2 cellular contexts compared by ENCODE assay signal in the genomic region with DNA sequence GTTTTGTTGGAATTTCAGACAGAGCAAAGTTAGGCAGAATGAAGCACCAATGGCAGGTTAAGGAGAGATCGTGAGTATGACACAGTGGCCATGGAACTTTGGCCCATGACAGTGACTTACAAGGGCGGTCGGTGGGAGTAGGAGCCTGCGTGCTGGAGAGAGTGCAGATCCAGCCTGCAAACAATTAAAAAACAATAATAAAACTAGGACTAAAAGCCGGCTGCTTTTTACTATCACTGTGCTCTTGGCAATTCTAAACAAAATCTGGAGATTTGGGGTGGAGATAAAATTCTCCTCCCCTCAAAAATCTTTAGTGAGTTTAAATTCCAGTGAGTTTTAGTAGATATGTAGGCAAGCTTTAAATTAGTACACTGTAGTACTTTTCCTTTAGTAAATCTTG.
TF ChIP-seq lines count a peak whose summit lies in the region.

No MANE protein-coding gene starts in this region.

TF ChIP-seq in IMR-90, 13 proteins besides CTCF, POLR2A, EP300 and RAD21:
- TF ChIP-seq, protein P1, sequence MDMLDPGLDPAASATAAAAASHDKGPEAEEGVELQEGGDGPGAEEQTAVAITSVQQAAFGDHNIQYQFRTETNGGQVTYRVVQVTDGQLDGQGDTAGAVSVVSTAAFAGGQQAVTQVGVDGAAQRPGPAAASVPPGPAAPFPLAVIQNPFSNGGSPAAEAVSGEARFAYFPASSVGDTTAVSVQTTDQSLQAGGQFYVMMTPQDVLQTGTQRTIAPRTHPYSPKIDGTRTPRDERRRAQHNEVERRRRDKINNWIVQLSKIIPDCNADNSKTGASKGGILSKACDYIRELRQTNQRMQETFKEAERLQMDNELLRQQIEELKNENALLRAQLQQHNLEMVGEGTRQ (IDR thresholded peaks at IDR 0.05; ENCODE audit: low read depth, low read length) = no peak
- TF ChIP-seq NFE2L2 (IDR thresholded peaks at IDR 0.05; ENCODE audit: low read depth, low read length) (no peak), SMC3 (IDR thresholded peaks at IDR 0.05; ENCODE audit: low read depth, low read length) (no peak), MAFK (IDR thresholded peaks at IDR 0.05; ENCODE audit: low read depth, low read length) (no peak), CEBPB (IDR thresholded peaks at IDR 0.05; ENCODE audit: low read depth, low read length) (no peak), FOS (IDR thresholded peaks at IDR 0.05; ENCODE audit: low read depth, low read length) (no peak), RCOR1 (IDR thresholded peaks at IDR 0.05; ENCODE audit: insufficient replicate concordance, low read length) (no peak)

TF ChIP-seq in K562, 482 proteins besides CTCF, POLR2A, EP300 and RAD21:
- TF ChIP-seq NONO (IDR thresholded peaks at IDR 0.05; ENCODE audit: low read depth in 2 of 2, low read length in 1 of 2) (no peak), HSF4 (CRISPR knock-in tag; IDR thresholded peaks at IDR 0.05; ENCODE audit: borderline replicate concordance) (no peak), CC2D1A (IDR thresholded peaks at IDR 0.05) (no peak), TCF7L2 (IDR thresholded peaks at IDR 0.05; ENCODE audit: low read depth, low read length) (no peak), FOXK1 (CRISPR knock-in tag; IDR thresholded peaks at IDR 0.05; ENCODE audit: borderline replicate concordance) (no peak), STAT5B (CRISPR knock-in tag; IDR thresholded peaks at IDR 0.05) (no peak), MAFG (tag; conservative IDR thresholded peaks at IDR 0.05) (no peak), PURB (CRISPR knock-in tag; IDR thresholded peaks at IDR 0.05; ENCODE audit: low read depth) (no peak), ETS2 (tag; IDR thresholded peaks at IDR 0.05; ENCODE audit: borderline replicate concordance, poor library complexity, severe bottlenecking) (no peak), RBM15 (IDR thresholded peaks at IDR 0.05; ENCODE audit: insufficient read depth, low read length) (no peak), ZFP36 (IDR thresholded peaks at IDR 0.05; ENCODE audit: low read depth, low read length, partially characterized antibody) (no peak), CREM (IDR thresholded peaks at IDR 0.05; ENCODE audit: low read depth) (no peak), OTX1 (CRISPR knock-in tag; IDR thresholded peaks at IDR 0.05) (no peak), SMAD3 (CRISPR knock-in tag; conservative IDR thresholded peaks at IDR 0.05) (no peak)
- TF ChIP-seq, protein P2, sequence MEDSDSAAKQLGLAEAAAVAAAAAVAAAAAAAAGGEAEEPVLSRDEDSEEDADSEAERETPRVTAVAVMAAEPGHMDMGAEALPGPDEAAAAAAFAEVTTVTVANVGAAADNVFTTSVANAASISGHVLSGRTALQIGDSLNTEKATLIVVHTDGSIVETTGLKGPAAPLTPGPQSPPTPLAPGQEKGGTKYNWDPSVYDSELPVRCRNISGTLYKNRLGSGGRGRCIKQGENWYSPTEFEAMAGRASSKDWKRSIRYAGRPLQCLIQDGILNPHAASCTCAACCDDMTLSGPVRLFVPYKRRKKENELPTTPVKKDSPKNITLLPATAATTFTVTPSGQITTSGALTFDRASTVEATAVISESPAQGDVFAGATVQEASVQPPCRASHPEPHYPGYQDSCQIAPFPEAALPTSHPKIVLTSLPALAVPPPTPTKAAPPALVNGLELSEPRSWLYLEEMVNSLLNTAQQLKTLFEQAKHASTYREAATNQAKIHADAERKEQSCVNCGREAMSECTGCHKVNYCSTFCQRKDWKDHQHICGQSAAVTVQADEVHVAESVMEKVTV (CRISPR knock-in tag; IDR thresholded peaks at IDR 0.05) = no peak
- TF ChIP-seq, protein P3, sequence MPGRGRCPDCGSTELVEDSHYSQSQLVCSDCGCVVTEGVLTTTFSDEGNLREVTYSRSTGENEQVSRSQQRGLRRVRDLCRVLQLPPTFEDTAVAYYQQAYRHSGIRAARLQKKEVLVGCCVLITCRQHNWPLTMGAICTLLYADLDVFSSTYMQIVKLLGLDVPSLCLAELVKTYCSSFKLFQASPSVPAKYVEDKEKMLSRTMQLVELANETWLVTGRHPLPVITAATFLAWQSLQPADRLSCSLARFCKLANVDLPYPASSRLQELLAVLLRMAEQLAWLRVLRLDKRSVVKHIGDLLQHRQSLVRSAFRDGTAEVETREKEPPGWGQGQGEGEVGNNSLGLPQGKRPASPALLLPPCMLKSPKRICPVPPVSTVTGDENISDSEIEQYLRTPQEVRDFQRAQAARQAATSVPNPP (IDR thresholded peaks at IDR 0.05; ENCODE audit: borderline replicate concordance, insufficient read depth, insufficient read length) = no peak
- TF ChIP-seq, protein P4, sequence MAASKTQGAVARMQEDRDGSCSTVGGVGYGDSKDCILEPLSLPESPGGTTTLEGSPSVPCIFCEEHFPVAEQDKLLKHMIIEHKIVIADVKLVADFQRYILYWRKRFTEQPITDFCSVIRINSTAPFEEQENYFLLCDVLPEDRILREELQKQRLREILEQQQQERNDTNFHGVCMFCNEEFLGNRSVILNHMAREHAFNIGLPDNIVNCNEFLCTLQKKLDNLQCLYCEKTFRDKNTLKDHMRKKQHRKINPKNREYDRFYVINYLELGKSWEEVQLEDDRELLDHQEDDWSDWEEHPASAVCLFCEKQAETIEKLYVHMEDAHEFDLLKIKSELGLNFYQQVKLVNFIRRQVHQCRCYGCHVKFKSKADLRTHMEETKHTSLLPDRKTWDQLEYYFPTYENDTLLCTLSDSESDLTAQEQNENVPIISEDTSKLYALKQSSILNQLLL (CRISPR knock-in tag; IDR thresholded peaks at IDR 0.05; ENCODE audit: borderline replicate concordance) = no peak
- TF ChIP-seq, protein P5, sequence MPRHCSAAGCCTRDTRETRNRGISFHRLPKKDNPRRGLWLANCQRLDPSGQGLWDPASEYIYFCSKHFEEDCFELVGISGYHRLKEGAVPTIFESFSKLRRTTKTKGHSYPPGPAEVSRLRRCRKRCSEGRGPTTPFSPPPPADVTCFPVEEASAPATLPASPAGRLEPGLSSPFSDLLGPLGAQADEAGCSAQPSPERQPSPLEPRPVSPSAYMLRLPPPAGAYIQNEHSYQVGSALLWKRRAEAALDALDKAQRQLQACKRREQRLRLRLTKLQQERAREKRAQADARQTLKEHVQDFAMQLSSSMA (CRISPR knock-in tag; IDR thresholded peaks at IDR 0.05) = no peak
- TF ChIP-seq, protein P6, sequence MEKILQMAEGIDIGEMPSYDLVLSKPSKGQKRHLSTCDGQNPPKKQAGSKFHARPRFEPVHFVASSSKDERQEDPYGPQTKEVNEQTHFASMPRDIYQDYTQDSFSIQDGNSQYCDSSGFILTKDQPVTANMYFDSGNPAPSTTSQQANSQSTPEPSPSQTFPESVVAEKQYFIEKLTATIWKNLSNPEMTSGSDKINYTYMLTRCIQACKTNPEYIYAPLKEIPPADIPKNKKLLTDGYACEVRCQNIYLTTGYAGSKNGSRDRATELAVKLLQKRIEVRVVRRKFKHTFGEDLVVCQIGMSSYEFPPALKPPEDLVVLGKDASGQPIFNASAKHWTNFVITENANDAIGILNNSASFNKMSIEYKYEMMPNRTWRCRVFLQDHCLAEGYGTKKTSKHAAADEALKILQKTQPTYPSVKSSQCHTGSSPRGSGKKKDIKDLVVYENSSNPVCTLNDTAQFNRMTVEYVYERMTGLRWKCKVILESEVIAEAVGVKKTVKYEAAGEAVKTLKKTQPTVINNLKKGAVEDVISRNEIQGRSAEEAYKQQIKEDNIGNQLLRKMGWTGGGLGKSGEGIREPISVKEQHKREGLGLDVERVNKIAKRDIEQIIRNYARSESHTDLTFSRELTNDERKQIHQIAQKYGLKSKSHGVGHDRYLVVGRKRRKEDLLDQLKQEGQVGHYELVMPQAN (IDR thresholded peaks at IDR 0.05; ENCODE audit: borderline replicate concordance) = no peak
